9 cellular contexts compared by ENCODE assay signal in genomic region chr1:39258146-39258924, GRCh38. TPM values are rescaled to one million over a fixed set of nuclear protein-coding genes. Genes with fewer than 3 reads are reported as not detected.
DNase-seq lines count a peak whose midpoint lies in the region; ATAC-seq and TF ChIP-seq lines count a peak whose summit lies in the region.
"Had no signal": no experiment of that assay in that cellular context is flagged by ENCODE, and none has a peak within 500 bp of the region (broad histone marks: within the 10 kb centered on the region; RNA-seq: fewer than 3 reads in every experiment).

No MANE protein-coding gene starts in this region.

- TF ChIP-seq CTCF in activated B cell treated with CpG ODN at 0.5 μM for 24 hours (IDR thresholded peaks at IDR 0.05) (peak; percentile 55), mammary epithelial cell (conservative IDR thresholded peaks at IDR 0.05 in 1 of 2, IDR thresholded peaks at IDR 0.05 in 1 of 2; ENCODE audit: extremely low read depth in 1 of 2, insufficient read depth in 1 of 2, low read depth in 1 of 2, low read length in 2 of 2) (peak; percentile 85 to 88)

- H3K36me3 ChIP-seq in mammary epithelial cell (ENCODE audit: insufficient read depth, low read length): peaks cover 8% of the 10 kb centered on the region

- no peak overlapping the region for H3K9ac ChIP-seq in mammary epithelial cell (ENCODE audit: insufficient read depth, low read length)
- H3K9ac ChIP-seq: BLaER1 had no signal

- no peak overlapping the region for H3K4me3 ChIP-seq in mammary epithelial cell (replicated peaks in 1 of 3; ENCODE audit: insufficient read depth in 1 of 3, low read depth in 2 of 3, low read length in 3 of 3)
- H3K4me3 ChIP-seq: BLaER1 had no signal

- POLR2A ChIA-PET in activated B cell treated with CpG ODN at 0.5 μM for 24 hours (lab: Charles Lee): interaction anchor here (0.9 to 1.3 kb wide), 3 partner anchors 11 to 66 kb away, joined by 3 to 4 read pairs (median 3); no protein-coding TSS in a partner anchor

- H3K4me1 ChIP-seq in mammary epithelial cell (ENCODE audit: insufficient read depth, low read length): peaks cover 11% of the 10 kb centered on the region

- no peaks in the 10 kb centered on the region for H3K9me3 ChIP-seq in mammary epithelial cell (replicated peaks; ENCODE audit: insufficient read depth, low read length)
- H3K9me3 ChIP-seq: BLaER1 had no signal

- peaks cover 51% of the 10 kb centered on the region for H3K79me2 ChIP-seq in mammary epithelial cell (ENCODE audit: insufficient read depth, low read length)

- 43% methylated on average over 7 of the region's 7 CpGs for WGBS in mammary epithelial cell (ENCODE audit: low coverage, missing lambda C conversion rate)

- no peak overlapping the region for H3K4me2 ChIP-seq in mammary epithelial cell (ENCODE audit: insufficient read depth, low read depth, low read length)
- H3K4me2 ChIP-seq: BLaER1 had no signal

- H3K9me3 Mint-ChIP-seq in activated B cell treated with CpG ODN at 0.5 μM for 24 hours: no peaks in the 10 kb centered on the region

- H3K27me3 Mint-ChIP-seq in activated B cell treated with CpG ODN at 0.5 μM for 24 hours: no peaks in the 10 kb centered on the region

- dilution Hi-C loops in mammary epithelial cell (cut with HindIII; ENCODE audit: low sequenced_read_pairs): no loop called here

- no peak overlapping the region for H3K27ac ChIP-seq in mammary epithelial cell (ENCODE audit: insufficient read depth, low read depth, low read length)
- H3K27ac ChIP-seq: BLaER1 had no signal

- in situ Hi-C loops in mammary epithelial cell (cut with MboI; ENCODE audit: low sequenced_read_pairs in 2 of 2): no loop called here

- H3K36me3 Mint-ChIP-seq in activated B cell treated with CpG ODN at 0.5 μM for 24 hours (ENCODE audit: low read depth): peaks cover 43% of the 10 kb centered on the region

- ATAC-seq in activated B cell treated with CpG ODN at 0.5 μM for 24 hours (ENCODE audit: low read depth) (peak; percentile 70), HG03565 (IDR thresholded peaks at IDR 0.05; ENCODE audit: unreplicated experiment) (no peak)

- H3K27ac Mint-ChIP-seq in activated B cell treated with CpG ODN at 0.5 μM for 24 hours: peak overlapping the region; percentile 11

- peaks cover 32% of the 10 kb centered on the region for H3K4me1 Mint-ChIP-seq in activated B cell treated with CpG ODN at 0.5 μM for 24 hours

- CTCF ChIA-PET in activated B cell treated with CpG ODN at 0.5 μM for 24 hours (lab: Charles Lee) (interaction anchor here (0.8 to 8.2 kb wide), 35 partner anchors 10 to 233 kb away, joined by 3 to 120 read pairs (median 4); partner anchors contain the start of genes MACF1 and NDUFS5), mammary epithelial cell (lab: Charles Lee; ENCODE audit: low non-redundant PET) (interaction anchor here (0.6 to 2.2 kb wide), 5 partner anchors 14 to 155 kb away, joined by 3 to 25 read pairs (median 7); no protein-coding TSS in a partner anchor)

- no peak overlapping the region for H3K4me3 Mint-ChIP-seq in activated B cell treated with CpG ODN at 0.5 μM for 24 hours

- DNase-seq in NCI-H2081 (lab: John Stamatoyannopoulos, UW) (peak; percentile 57 to 74), NCI-H2081 treated with DMSO at 0.1 percent for 48 hours (lab: John Stamatoyannopoulos, UW) (no peak), NCI-H2171 treated with DMSO at 0.1 percent for 48 hours (lab: John Stamatoyannopoulos, UW) (peak; percentile 70), activated B cell treated with CpG ODN at 0.5 μM for 24 hours (peak; percentile 32), mammary epithelial cell (peak; percentile 62), islet precursor cell (peak; percentile 82)
- peak; percentile 55 for DNase-seq in stimulated activated CD4-positive, alpha-beta T cell treated with anti-CD3 and anti-CD28 coated beads, Interleukin-1b, Interleukin-23, amount 100 ng/mL, for 48 hours

- H4K20me1 ChIP-seq in mammary epithelial cell (ENCODE audit: insufficient read depth, low read length): no peaks in the 10 kb centered on the region

- H3K27me3 ChIP-seq in mammary epithelial cell (ENCODE audit: insufficient read depth, low read length): no peaks in the 10 kb centered on the region
- H3K27me3 ChIP-seq: BLaER1 had no signal

- intact Hi-C loops in activated B cell treated with CpG ODN at 0.5 μM for 24 hours (cut with micrococcal nuclease): loop anchor here (1.0 to 2.0 kb wide), 6 partner anchors 11 to 160 kb away; no protein-coding TSS in a partner anchor
- intact Hi-C loops in mammary epithelial cell (cut with micrococcal nuclease): loop anchor here (1.0 kb wide), 3 partner anchors 66 to 160 kb away; no protein-coding TSS in a partner anchor

- H2AFZ ChIP-seq in mammary epithelial cell (ENCODE audit: low read depth, low read length): no peak overlapping the region

- BruUV-seq in mammary epithelial cell (replicated peaks; lab: Mats Ljungman, UMichigan): no TSS peak

RNA-seq across cellular contexts. Expression of gene MACF1, which starts 53.8 kb away (rescaled TPM):
- total RNA-seq in activated B cell treated with CpG ODN at 0.5 μM for 24 hours (235 and 286 TPM in 2 replicates), mammary epithelial cell (100 to 1,000 TPM; 304 to 440 TPM)
- 46.4 TPM for polyA plus RNA-seq in mammary epithelial cell
- polyA minus RNA-seq in mammary epithelial cell: 258 TPM
